8 cellular contexts compared by ENCODE assay signal in genomic region chr12:109844983-109845841, GRCh38. TPM values are rescaled to one million over a fixed set of nuclear protein-coding genes. Genes with fewer than 3 reads are reported as not detected.
DNase-seq lines count a peak whose midpoint lies in the region; TF ChIP-seq lines count a peak whose summit lies in the region.

No MANE protein-coding gene starts in this region.

- H3K4me2 ChIP-seq in MM.1S (ENCODE audit: low read depth, low read length) = peak overlapping the region; percentile 78
- H3K4me2 ChIP-seq in trophoblast cell (ENCODE audit: low read length) = peak overlapping the region; percentile 67

- H4K12ac ChIP-seq in trophoblast cell (ENCODE audit: low read depth, low read length) = peak overlapping the region; percentile 24

- H3K23ac ChIP-seq in trophoblast cell (ENCODE audit: low read length) = no peak overlapping the region

- H3F3A ChIP-seq in MM.1S (ENCODE audit: insufficient read depth, low read length) = no peaks in the 10 kb centered on the region

- no peak overlapping the region for H2BK12ac ChIP-seq in trophoblast cell (ENCODE audit: low read length)

- TF ChIP-seq CTCF in MM.1S (IDR thresholded peaks at IDR 0.05; ENCODE audit: low read length) = peak; percentile 82
- TF ChIP-seq CTCF in tibial nerve (IDR thresholded peaks at IDR 0.05) = peak; percentile 94 to 99 (median 97)

- no peak overlapping the region for H2AK5ac ChIP-seq in trophoblast cell (ENCODE audit: low read length)

- no peaks in the 10 kb centered on the region for H3K9me2 ChIP-seq in MM.1S (replicated peaks; ENCODE audit: insufficient read depth, low read length)

- no peak overlapping the region for H3K4ac ChIP-seq in trophoblast cell (ENCODE audit: low read depth, low read length)

- H3K14ac ChIP-seq in trophoblast cell (ENCODE audit: low read length) = no peak overlapping the region

- H3K9me3 ChIP-seq in MM.1S (replicated peaks; ENCODE audit: insufficient read depth, low read length) (no peaks in the 10 kb centered on the region), trophoblast cell (ENCODE audit: insufficient read depth, low read depth, low read length) (no peaks in the 10 kb centered on the region), tibial nerve (no peaks in the 10 kb centered on the region)

- H3K79me2 ChIP-seq in MM.1S (ENCODE audit: low read length) (no peaks in the 10 kb centered on the region), trophoblast cell (ENCODE audit: control insufficient read depth, insufficient read depth, low read length, poor library complexity) (no peaks in the 10 kb centered on the region)

- intact Hi-C loops in head of caudate nucleus (cut with DNase I) = loop anchor here (5.0 kb wide), 1 partner anchor 38 kb away; no protein-coding TSS in a partner anchor

- peak overlapping the region; percentile 89 for H2AFZ ChIP-seq in MM.1S (ENCODE audit: low read length)
- H2AFZ ChIP-seq in trophoblast cell (ENCODE audit: insufficient read depth, low read length, poor library complexity) = peak overlapping the region; percentile 88

- in situ Hi-C loops in SK-MEL-5 (cut with HindIII; ENCODE audit: low pct_unique_long_range_greater_than_20kb, low sequenced_read_pairs) = no loop called here

- H4K91ac ChIP-seq in trophoblast cell (ENCODE audit: low read depth, low read length) = no peak overlapping the region

- H3K27me3 ChIP-seq in MM.1S (replicated peaks; ENCODE audit: insufficient read depth, low read length) (no peaks in the 10 kb centered on the region), trophoblast cell (ENCODE audit: insufficient read depth, low read length) (no peaks in the 10 kb centered on the region), tibial nerve (no peaks in the 10 kb centered on the region)

- DNase-seq in Daoy (ENCODE audit: low read depth) (peak; percentile 88), H4 (ENCODE audit: low spot score) (peak; percentile 74), MM.1S (peak; percentile 72), SK-MEL-5 (ENCODE audit: low read depth, low spot score) (peak; percentile 83), head of caudate nucleus (peak; percentile 65 to 95 (median 90)), trophoblast cell (peak; percentile 85 to 93), tibial nerve (ENCODE audit: low spot score in 2 of 2) (peak; percentile 74 to 87)
- peak; percentile 91 for DNase-seq in activated naive CD4-positive, alpha-beta T cell treated with Interleukin-2 at 50 U/mL for 16 hours

- H3K18ac ChIP-seq in trophoblast cell (ENCODE audit: low read length) = no peak overlapping the region

- H3K36me3 ChIP-seq in MM.1S (replicated peaks; ENCODE audit: insufficient read depth, low read length) = no peaks in the 10 kb centered on the region
- H3K36me3 ChIP-seq in trophoblast cell (ENCODE audit: control insufficient read depth in 1 of 2, insufficient read depth in 2 of 2, low read length in 2 of 2) = no peaks in the 10 kb centered on the region
- H3K36me3 ChIP-seq in tibial nerve = no peaks in the 10 kb centered on the region

- TF ChIP-seq EP300 in tibial nerve (IDR thresholded peaks at IDR 0.05) = no peak

- H4K8ac ChIP-seq in trophoblast cell (ENCODE audit: low read depth, low read length) = peak overlapping the region; percentile 59

- no peak overlapping the region for H2BK120ac ChIP-seq in trophoblast cell (ENCODE audit: insufficient read depth, low read length, poor library complexity)

- no peak for TF ChIP-seq POLR2A in tibial nerve (IDR thresholded peaks at IDR 0.05)

- peak overlapping the region; percentile 51 for H3K4me3 ChIP-seq in MM.1S (ENCODE audit: low read length)
- H3K4me3 ChIP-seq in trophoblast cell (ENCODE audit: low read depth, low read length) = no peak overlapping the region
- peak overlapping the region in 2 of 4 donors; percentile 26 to 33 for H3K4me3 ChIP-seq in tibial nerve

- no peak overlapping the region for H2BK5ac ChIP-seq in trophoblast cell (ENCODE audit: low read depth, low read length, poor library complexity)

- H3K79me1 ChIP-seq in trophoblast cell (ENCODE audit: low read length) = no peaks in the 10 kb centered on the region

- H3K27ac ChIP-seq in MM.1S (ENCODE audit: low read length) = no peak overlapping the region
- no peak overlapping the region for H3K27ac ChIP-seq in trophoblast cell (ENCODE audit: low read depth, low read length)
- peak overlapping the region in 3 of 4 donors; percentile 30 to 50 (median 46) for H3K27ac ChIP-seq in tibial nerve

- H3K4me1 ChIP-seq in MM.1S (ENCODE audit: low read length) (peaks cover 10% of the 10 kb centered on the region), trophoblast cell (ENCODE audit: control insufficient read depth in 1 of 2, insufficient read depth in 2 of 2, low read length in 2 of 2) (peaks cover 0 to 2% of the 10 kb centered on the region in 2 experiments), tibial nerve (peaks cover 0 to 9% (median 6%) of the 10 kb centered on the region in 4 donors)

- no CpG with 5 or more reads among the region's 31 CpGs for WGBS in trophoblast cell (ENCODE audit: extremely low coverage, insufficient coverage, insufficient read length)
- 14 to 22% methylated on average over 20 to 27 of the region's 31 CpGs for WGBS in tibial nerve, 2 donors

- H4K20me1 ChIP-seq in MM.1S (ENCODE audit: insufficient read depth, low read length) = no peaks in the 10 kb centered on the region

- peak overlapping the region; percentile 44; the same call in 1 of the 2 replicates for H3K9ac ChIP-seq in MM.1S (ENCODE audit: low read length)
- H3K9ac ChIP-seq in trophoblast cell (ENCODE audit: low read length) = no peak overlapping the region

RNA-seq across cellular contexts. Expression of gene TRPV4, which starts 12.0 kb away (rescaled TPM):
- 0.51 and 0.65 TPM in 2 replicates for total RNA-seq in Daoy (2014; rRNA removed; shearing (Covaris generic))
- total RNA-seq in H4 (2014; rRNA removed; shearing (Covaris generic)) = 0.02 TPM in 1 of 2 replicates, not detected in the other
- total RNA-seq in SK-MEL-5 (2014; rRNA removed; shearing (Covaris generic)) = 0.13 TPM in 2 replicates
- polyA plus RNA-seq in SK-MEL-5 (2015; cell fraction: cytosol; rRNA removed) = 0.55 and 0.61 TPM in 2 replicates
- 0.33 and 1.0 TPM in 2 replicates for polyA plus RNA-seq in SK-MEL-5 (2015; cell fraction: nucleus; rRNA removed)
- 4.6 TPM in 2 replicates for polyA plus RNA-seq in trophoblast cell (2013)
- 1 to 10 TPM in 2 of 4 donors, under 1 TPM in 2; 0.42 to 3.0 (median 1.4) TPM for total RNA-seq in tibial nerve

RNA-seq across cellular contexts. Expression of gene GLTP, which starts 35.1 kb away (rescaled TPM):
- 47.4 and 49.7 TPM in 2 replicates for total RNA-seq in Daoy (2014; rRNA removed; shearing (Covaris generic))
- 23.6 and 30.4 TPM in 2 replicates for total RNA-seq in H4 (2014; rRNA removed; shearing (Covaris generic))
- 31.3 and 35.4 TPM in 2 replicates for total RNA-seq in SK-MEL-5 (2014; rRNA removed; shearing (Covaris generic))
- 25.1 and 28.3 TPM in 2 replicates for polyA plus RNA-seq in SK-MEL-5 (2015; cell fraction: cytosol; rRNA removed)
- 1.1 and 3.2 TPM in 2 replicates for polyA plus RNA-seq in SK-MEL-5 (2015; cell fraction: nucleus; rRNA removed)
- 20.7 and 21.0 TPM in 2 replicates for polyA plus RNA-seq in trophoblast cell (2013)
- 10 to 100 TPM; 42.0 to 71.7 (median 49.7) TPM for total RNA-seq in tibial nerve

RNA-seq across cellular contexts. Expression of gene TCHP, which starts 54.9 kb away (rescaled TPM):
- total RNA-seq in Daoy (2014; rRNA removed; shearing (Covaris generic)) = 37.3 and 37.9 TPM in 2 replicates
- total RNA-seq in H4 (2014; rRNA removed; shearing (Covaris generic)) = 10.9 and 11.8 TPM in 2 replicates
- 12.0 and 13.0 TPM in 2 replicates for total RNA-seq in SK-MEL-5 (2014; rRNA removed; shearing (Covaris generic))
- polyA plus RNA-seq in SK-MEL-5 (2015; cell fraction: cytosol; rRNA removed) = 41.8 and 47.4 TPM in 2 replicates
- polyA plus RNA-seq in SK-MEL-5 (2015; cell fraction: nucleus; rRNA removed) = 38.9 and 61.6 TPM in 2 replicates
- 5.9 and 6.2 TPM in 2 replicates for polyA plus RNA-seq in trophoblast cell (2013)
- 10 to 100 TPM; 11.4 to 39.6 (median 21.1) TPM for total RNA-seq in tibial nerve

Comparison
In these comparisons a context has a peak if more than half of its experiments do, and no peak if none do; other contexts are left out.
1. H3K27ac ChIP-seq: peak in tibial nerve (3 of 4); none in MM.1S (single experiment) and trophoblast cell (single experiment).
2. Peak in every context shown above with its lines, with median percentiles within 50 percentile points of each other: DNase-seq.